15 cellular contexts compared by ENCODE assay signal in genomic region chr14:64572721-64573508, GRCh38. TPM values are rescaled to one million over a fixed set of nuclear protein-coding genes. Genes with fewer than 3 reads are reported as not detected.
DNase-seq lines count a peak whose midpoint lies in the region; ATAC-seq and TF ChIP-seq lines count a peak whose summit lies in the region.
"Had no signal": no experiment of that assay in that cellular context is flagged by ENCODE, and none has a peak within 500 bp of the region (broad histone marks: within the 10 kb centered on the region; RNA-seq: fewer than 3 reads in every experiment).

No MANE protein-coding gene starts in this region.

- H3K4me1 ChIP-seq in duodenal mucosa (ENCODE audit: control insufficient read depth in 1 of 2, insufficient read depth in 2 of 2, low read length in 2 of 2) (no peaks in the 10 kb centered on the region), PC-9 (replicated peaks; ENCODE audit: insufficient read depth) (peaks cover 28% of the 10 kb centered on the region)

- POLR2A ChIA-PET in PC-9 (lab: Charles Lee; ENCODE audit: unreplicated experiment), result interaction anchor here (0.7 kb wide), 1 partner anchor 40 kb away, joined by 5 read pairs; no protein-coding TSS in a partner anchor

- BruUV-seq in PC-9 (replicated peaks; lab: Mats Ljungman, UMichigan), result no TSS peak

- CTCF ChIA-PET in PC-9 (lab: Charles Lee), result interaction anchor here (0.6 kb wide), 1 partner anchor 1585 kb away, joined by 17 read pairs; no protein-coding TSS in a partner anchor

- H3K9me2 ChIP-seq in PC-9 (ENCODE audit: insufficient read depth), result no peaks in the 10 kb centered on the region

- H3K9me3 ChIP-seq in duodenal mucosa (ENCODE audit: control insufficient read depth in 1 of 2, low read length in 2 of 2) (no peaks in the 10 kb centered on the region), PC-9 (ENCODE audit: insufficient read depth, low read depth) (no peaks in the 10 kb centered on the region)

- ATAC-seq in GM21723 (IDR thresholded peaks at IDR 0.05; ENCODE audit: unreplicated experiment), result no peak

- H3K36me3 ChIP-seq in duodenal mucosa (ENCODE audit: control insufficient read depth in 1 of 2, insufficient read depth in 2 of 2, low read length in 2 of 2) (no peaks in the 10 kb centered on the region), PC-9 (ENCODE audit: low read depth) (no peaks in the 10 kb centered on the region)

- H3F3A ChIP-seq in PC-9 (ENCODE audit: insufficient read depth, low read depth), result peaks cover 20% of the 10 kb centered on the region

- no peaks in the 10 kb centered on the region for H3K79me2 ChIP-seq in PC-9 (ENCODE audit: low read depth)

- H3K27ac ChIP-seq in duodenal mucosa (ENCODE audit: low read depth, low read length), result peak overlapping the region; percentile 1
- H3K27ac ChIP-seq in PC-9, result no peak overlapping the region
- H3K27ac ChIP-seq: epithelial cell of prostate had no signal

- H3K27me3 ChIP-seq in duodenal mucosa (ENCODE audit: control insufficient read depth in 1 of 2, insufficient read depth in 2 of 2, low read length in 2 of 2) (no peaks in the 10 kb centered on the region), PC-9 (ENCODE audit: insufficient read depth, low read depth) (no peaks in the 10 kb centered on the region)

- intact Hi-C loops in PC-9 (cut with micrococcal nuclease; ENCODE audit: unreplicated experiment), result no loop called here

- TF ChIP-seq CTCF in PC-9 (conservative IDR thresholded peaks at IDR 0.05), result no peak

- no peak overlapping the region for H3K4me2 ChIP-seq in PC-9

- H4K20me1 ChIP-seq in PC-9 (ENCODE audit: insufficient read depth), result no peaks in the 10 kb centered on the region

- no peak overlapping the region for H2AFZ ChIP-seq in PC-9

- H3K4me3 ChIP-seq in duodenal mucosa (ENCODE audit: low read depth in 1 of 2, low read length in 2 of 2), result no peak overlapping the region
- no peak overlapping the region for H3K4me3 ChIP-seq in PC-9
- H3K4me3 ChIP-seq: skin epidermis had no signal

- DNase-seq in NCI-H345 (lab: John Stamatoyannopoulos, UW), result peak; percentile 47
- peak; percentile 49 for DNase-seq in iPS-NIHi7 (ENCODE audit: extremely low spot score)
- peak; percentile 97 for DNase-seq in superior temporal gyrus (ENCODE audit: extremely low spot score)
- DNase-seq in PC-9, result no peak
- no peak for DNase-seq in GM19238 (ENCODE audit: insufficient read length, low spot score)
- DNase-seq in NCI-H1048 (lab: John Stamatoyannopoulos, UW), result no peak
- DNase-seq: activated CD8-positive, alpha-beta memory T cell treated with anti-CD3 and anti-CD28 coated beads for 24 hours; DMS53; KBM-7; mammary epithelial cell; NCI-H446 had no signal

- H3K9ac ChIP-seq in duodenal mucosa (ENCODE audit: low read depth in 1 of 2, low read length in 2 of 2), result no peak overlapping the region

RNA-seq across cellular contexts. Expression of gene PPP1R36, which starts 23.2 kb away (rescaled TPM):
- 0.35 TPM in 1 of 2 replicates, not detected in the other for total RNA-seq in PC-9 (2021)

RNA-seq across cellular contexts. Expression of gene HSPA2, which starts 32.4 kb away (rescaled TPM):
- 11.0 and 14.3 TPM in 2 replicates for total RNA-seq in PC-9 (2021)

Comparison
In these comparisons a context has a peak if more than half of its experiments do, and no peak if none do; other contexts are left out.
1. DNase-seq: peak in NCI-H345 (single experiment), iPS-NIHi7 (single experiment) and superior temporal gyrus (single experiment); none in PC-9 (0 of 2), GM19238 (single experiment) and NCI-H1048 (single experiment).